1 cellular context compared by ENCODE assay signal in genomic region chr15:96342611-96343528, GRCh38.
TF ChIP-seq lines count a peak whose summit lies in the region.

No MANE protein-coding gene starts in this region.

TF ChIP-seq in HEK293, 187 proteins besides CTCF, POLR2A, EP300 and RAD21 (continued from another document):
- TF ChIP-seq ZBTB44 (tag by site-specific recombination; IDR thresholded peaks at IDR 0.05): peak; percentile 56; the same call in 1 of the 2 replicates
- TF ChIP-seq GLIS2 (tag by site-specific recombination; IDR thresholded peaks at IDR 0.05): 0 out of 2 replicates have a peak, but pooled peaks have one; percentile 22
- peak; percentile 89 for TF ChIP-seq FEZF1 (tag by site-specific recombination; IDR thresholded peaks at IDR 0.05)
- TF ChIP-seq SCRT1 (tag by site-specific recombination; IDR thresholded peaks at IDR 0.05; ENCODE audit: borderline replicate concordance): peak; percentile 56; the same call in 1 of the 2 replicates
- no peak for TF ChIP-seq KLF8 (tag by site-specific recombination; IDR thresholded peaks at IDR 0.05)
